In the genomic region with DNA sequence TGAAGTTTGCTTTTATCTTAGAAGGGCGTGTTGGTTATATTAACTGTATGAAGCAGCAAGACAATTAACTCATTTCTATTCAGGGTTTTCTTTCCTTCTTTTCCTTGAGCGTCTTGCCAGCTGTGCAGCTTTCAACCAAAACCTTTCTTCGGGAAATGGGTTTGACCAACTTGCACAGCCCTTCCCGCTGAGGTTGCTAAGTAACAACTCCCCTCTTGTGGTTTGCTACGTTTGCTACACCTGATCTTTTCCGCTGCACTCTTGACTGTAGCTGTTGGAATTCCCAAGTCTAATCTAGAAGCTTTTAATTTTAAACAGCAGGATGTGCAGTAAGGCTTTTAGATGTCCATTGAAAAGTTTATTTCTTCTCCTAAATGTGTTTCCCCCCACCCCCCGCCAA, we compare ENCODE assay signal across 1 cellular context.
TF ChIP-seq lines count a peak whose summit lies in the region.

No MANE protein-coding gene starts in this region.

TF ChIP-seq in WTC11, 78 proteins besides CTCF, POLR2A, EP300 and RAD21 (continued from another document):
- TF ChIP-seq, protein P1, sequence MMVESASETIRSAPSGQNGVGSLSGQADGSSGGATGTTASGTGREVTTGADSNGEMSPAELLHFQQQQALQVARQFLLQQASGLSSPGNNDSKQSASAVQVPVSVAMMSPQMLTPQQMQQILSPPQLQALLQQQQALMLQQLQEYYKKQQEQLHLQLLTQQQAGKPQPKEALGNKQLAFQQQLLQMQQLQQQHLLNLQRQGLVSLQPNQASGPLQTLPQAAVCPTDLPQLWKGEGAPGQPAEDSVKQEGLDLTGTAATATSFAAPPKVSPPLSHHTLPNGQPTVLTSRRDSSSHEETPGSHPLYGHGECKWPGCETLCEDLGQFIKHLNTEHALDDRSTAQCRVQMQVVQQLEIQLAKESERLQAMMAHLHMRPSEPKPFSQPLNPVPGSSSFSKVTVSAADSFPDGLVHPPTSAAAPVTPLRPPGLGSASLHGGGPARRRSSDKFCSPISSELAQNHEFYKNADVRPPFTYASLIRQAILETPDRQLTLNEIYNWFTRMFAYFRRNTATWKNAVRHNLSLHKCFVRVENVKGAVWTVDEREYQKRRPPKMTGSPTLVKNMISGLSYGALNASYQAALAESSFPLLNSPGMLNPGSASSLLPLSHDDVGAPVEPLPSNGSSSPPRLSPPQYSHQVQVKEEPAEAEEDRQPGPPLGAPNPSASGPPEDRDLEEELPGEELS (CRISPR knock-in tag; IDR thresholded peaks at IDR 0.05): no peak
- TF ChIP-seq, protein P2, sequence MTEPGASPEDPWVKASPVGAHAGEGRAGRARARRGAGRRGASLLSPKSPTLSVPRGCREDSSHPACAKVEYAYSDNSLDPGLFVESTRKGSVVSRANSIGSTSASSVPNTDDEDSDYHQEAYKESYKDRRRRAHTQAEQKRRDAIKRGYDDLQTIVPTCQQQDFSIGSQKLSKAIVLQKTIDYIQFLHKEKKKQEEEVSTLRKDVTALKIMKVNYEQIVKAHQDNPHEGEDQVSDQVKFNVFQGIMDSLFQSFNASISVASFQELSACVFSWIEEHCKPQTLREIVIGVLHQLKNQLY (CRISPR knock-in tag; IDR thresholded peaks at IDR 0.05): no peak
- TF ChIP-seq, protein P3, sequence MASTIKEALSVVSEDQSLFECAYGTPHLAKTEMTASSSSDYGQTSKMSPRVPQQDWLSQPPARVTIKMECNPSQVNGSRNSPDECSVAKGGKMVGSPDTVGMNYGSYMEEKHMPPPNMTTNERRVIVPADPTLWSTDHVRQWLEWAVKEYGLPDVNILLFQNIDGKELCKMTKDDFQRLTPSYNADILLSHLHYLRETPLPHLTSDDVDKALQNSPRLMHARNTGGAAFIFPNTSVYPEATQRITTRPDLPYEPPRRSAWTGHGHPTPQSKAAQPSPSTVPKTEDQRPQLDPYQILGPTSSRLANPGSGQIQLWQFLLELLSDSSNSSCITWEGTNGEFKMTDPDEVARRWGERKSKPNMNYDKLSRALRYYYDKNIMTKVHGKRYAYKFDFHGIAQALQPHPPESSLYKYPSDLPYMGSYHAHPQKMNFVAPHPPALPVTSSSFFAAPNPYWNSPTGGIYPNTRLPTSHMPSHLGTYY (CRISPR knock-in tag; IDR thresholded peaks at IDR 0.05): no peak
- TF ChIP-seq, protein P4, sequence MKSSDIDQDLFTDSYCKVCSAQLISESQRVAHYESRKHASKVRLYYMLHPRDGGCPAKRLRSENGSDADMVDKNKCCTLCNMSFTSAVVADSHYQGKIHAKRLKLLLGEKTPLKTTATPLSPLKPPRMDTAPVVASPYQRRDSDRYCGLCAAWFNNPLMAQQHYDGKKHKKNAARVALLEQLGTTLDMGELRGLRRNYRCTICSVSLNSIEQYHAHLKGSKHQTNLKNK (CRISPR knock-in tag; IDR thresholded peaks at IDR 0.05): no peak
- no peak for TF ChIP-seq EMX1 (CRISPR knock-in tag; IDR thresholded peaks at IDR 0.05)
- TF ChIP-seq ZNF396 (CRISPR knock-in tag; IDR thresholded peaks at IDR 0.05; ENCODE audit: borderline replicate concordance): no peak
- TF ChIP-seq, protein P5, sequence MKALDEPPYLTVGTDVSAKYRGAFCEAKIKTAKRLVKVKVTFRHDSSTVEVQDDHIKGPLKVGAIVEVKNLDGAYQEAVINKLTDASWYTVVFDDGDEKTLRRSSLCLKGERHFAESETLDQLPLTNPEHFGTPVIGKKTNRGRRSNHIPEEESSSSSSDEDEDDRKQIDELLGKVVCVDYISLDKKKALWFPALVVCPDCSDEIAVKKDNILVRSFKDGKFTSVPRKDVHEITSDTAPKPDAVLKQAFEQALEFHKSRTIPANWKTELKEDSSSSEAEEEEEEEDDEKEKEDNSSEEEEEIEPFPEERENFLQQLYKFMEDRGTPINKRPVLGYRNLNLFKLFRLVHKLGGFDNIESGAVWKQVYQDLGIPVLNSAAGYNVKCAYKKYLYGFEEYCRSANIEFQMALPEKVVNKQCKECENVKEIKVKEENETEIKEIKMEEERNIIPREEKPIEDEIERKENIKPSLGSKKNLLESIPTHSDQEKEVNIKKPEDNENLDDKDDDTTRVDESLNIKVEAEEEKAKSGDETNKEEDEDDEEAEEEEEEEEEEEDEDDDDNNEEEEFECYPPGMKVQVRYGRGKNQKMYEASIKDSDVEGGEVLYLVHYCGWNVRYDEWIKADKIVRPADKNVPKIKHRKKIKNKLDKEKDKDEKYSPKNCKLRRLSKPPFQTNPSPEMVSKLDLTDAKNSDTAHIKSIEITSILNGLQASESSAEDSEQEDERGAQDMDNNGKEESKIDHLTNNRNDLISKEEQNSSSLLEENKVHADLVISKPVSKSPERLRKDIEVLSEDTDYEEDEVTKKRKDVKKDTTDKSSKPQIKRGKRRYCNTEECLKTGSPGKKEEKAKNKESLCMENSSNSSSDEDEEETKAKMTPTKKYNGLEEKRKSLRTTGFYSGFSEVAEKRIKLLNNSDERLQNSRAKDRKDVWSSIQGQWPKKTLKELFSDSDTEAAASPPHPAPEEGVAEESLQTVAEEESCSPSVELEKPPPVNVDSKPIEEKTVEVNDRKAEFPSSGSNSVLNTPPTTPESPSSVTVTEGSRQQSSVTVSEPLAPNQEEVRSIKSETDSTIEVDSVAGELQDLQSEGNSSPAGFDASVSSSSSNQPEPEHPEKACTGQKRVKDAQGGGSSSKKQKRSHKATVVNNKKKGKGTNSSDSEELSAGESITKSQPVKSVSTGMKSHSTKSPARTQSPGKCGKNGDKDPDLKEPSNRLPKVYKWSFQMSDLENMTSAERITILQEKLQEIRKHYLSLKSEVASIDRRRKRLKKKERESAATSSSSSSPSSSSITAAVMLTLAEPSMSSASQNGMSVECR (CRISPR knock-in tag; IDR thresholded peaks at IDR 0.05; ENCODE audit: borderline replicate concordance): no peak
- no peak for TF ChIP-seq ZNF671 (CRISPR knock-in tag; IDR thresholded peaks at IDR 0.05)
- no peak for TF ChIP-seq ATF1 (CRISPR knock-in tag; IDR thresholded peaks at IDR 0.05)
